In genomic region chr11:68273056-68273738, GRCh38 we compare ENCODE assay signal across 12 cellular contexts. TPM values are rescaled to one million over a fixed set of nuclear protein-coding genes. Genes with fewer than 3 reads are reported as not detected.
DNase-seq lines count a peak whose midpoint lies in the region; ATAC-seq, FAIRE-seq and TF ChIP-seq lines count a peak whose summit lies in the region.
"Had no signal": no experiment of that assay in that cellular context is flagged by ENCODE, and none has a peak within 500 bp of the region (broad histone marks: within the 10 kb centered on the region; RNA-seq: fewer than 3 reads in every experiment).

No MANE protein-coding gene starts in this region.

- peaks cover 38% of the 10 kb centered on the region for H3K4me1 Mint-ChIP-seq in activated T-cell treated with anti-CD3 and anti-CD28 coated beads, Interleukin-2, amount 50 U/mL, for 72 hours (ENCODE audit: low read depth)
- H3K4me1 Mint-ChIP-seq in stimulated activated naive B cell treated with anti-CD40 and anti-IgM and Interleukin-4, amounts not matched to agents 10 μg/mL and 1 μg/mL and 100 μg/mL, for 72 hours, result peaks cover 34 to 55% of the 10 kb centered on the region in 2 donors

- peak overlapping the region; percentile 97 to 98 for H3K4me3 Mint-ChIP-seq in activated T-cell treated with anti-CD3 and anti-CD28 coated beads, Interleukin-2, amount 50 U/mL, for 72 hours
- H3K4me3 Mint-ChIP-seq in stimulated activated naive B cell treated with anti-CD40 and anti-IgM and Interleukin-4, amounts not matched to agents 10 μg/mL and 1 μg/mL and 100 μg/mL, for 72 hours, result peak overlapping the region; percentile 99 to 100

- H3K36me3 ChIP-seq in PC-9 (ENCODE audit: low read depth) (no peaks in the 10 kb centered on the region), gastroesophageal sphincter (no peaks in the 10 kb centered on the region)

- CTCF ChIA-PET in PC-9 (lab: Charles Lee), result interaction anchor here (0.6 kb wide), 1 partner anchor 67 kb away, joined by 3 read pairs; no protein-coding TSS in a partner anchor

- peaks cover 32% of the 10 kb centered on the region for H3K79me2 ChIP-seq in PC-9 (ENCODE audit: low read depth)

- no peak for TF ChIP-seq EP300 in gastroesophageal sphincter (IDR thresholded peaks at IDR 0.05)

- peaks cover 13% of the 10 kb centered on the region for H3K4me1 ChIP-seq in PC-9 (replicated peaks; ENCODE audit: insufficient read depth)
- peaks cover 0 to 42% (median 21%) of the 10 kb centered on the region in 3 donors for H3K4me1 ChIP-seq in gastroesophageal sphincter

- H3K27me3 Mint-ChIP-seq in activated T-cell treated with anti-CD3 and anti-CD28 coated beads, Interleukin-2, amount 50 U/mL, for 72 hours (ENCODE audit: low read depth), result no peaks in the 10 kb centered on the region
- H3K27me3 Mint-ChIP-seq in stimulated activated naive B cell treated with anti-CD40 and anti-IgM and Interleukin-4, amounts not matched to agents 10 μg/mL and 1 μg/mL and 100 μg/mL, for 72 hours, result no peaks in the 10 kb centered on the region

- H3K27me3 ChIP-seq in PC-9 (ENCODE audit: insufficient read depth, low read depth) (no peaks in the 10 kb centered on the region), gastroesophageal sphincter (no peaks in the 10 kb centered on the region)
- H3K27me3 ChIP-seq: SJSA1 had no signal

- H4K20me1 ChIP-seq in PC-9 (ENCODE audit: insufficient read depth), result peaks cover 6% of the 10 kb centered on the region; the same call in 1 of the 2 replicates

- 89 to 95% methylated on average over 7 to 8 of the region's 20 CpGs for WGBS in gastroesophageal sphincter (ENCODE audit: low coverage in 1 of 2), 2 donors

- no peak overlapping the region for H3K27ac Mint-ChIP-seq in activated T-cell treated with anti-CD3 and anti-CD28 coated beads, Interleukin-2, amount 50 U/mL, for 72 hours
- H3K27ac Mint-ChIP-seq in stimulated activated naive B cell treated with anti-CD40 and anti-IgM and Interleukin-4, amounts not matched to agents 10 μg/mL and 1 μg/mL and 100 μg/mL, for 72 hours, result peak overlapping the region; percentile 98

- POLR2A ChIA-PET in PC-9 (lab: Charles Lee; ENCODE audit: unreplicated experiment), result interaction anchor here (0.6 to 1.2 kb wide), 3 partner anchors 15 to 919 kb away, joined by 4 to 7 read pairs (median 5); no protein-coding TSS in a partner anchor

- peaks cover 0 to 2% of the 10 kb centered on the region in 2 donors for H3K36me3 Mint-ChIP-seq in activated T-cell treated with anti-CD3 and anti-CD28 coated beads, Interleukin-2, amount 50 U/mL, for 72 hours (ENCODE audit: insufficient read depth in 2 of 2)
- peaks cover 7 to 19% of the 10 kb centered on the region in 2 donors for H3K36me3 Mint-ChIP-seq in stimulated activated naive B cell treated with anti-CD40 and anti-IgM and Interleukin-4, amounts not matched to agents 10 μg/mL and 1 μg/mL and 100 μg/mL, for 72 hours

- ATAC-seq in activated T-cell treated with anti-CD3 and anti-CD28 coated beads, Interleukin-2, amount 50 U/mL, for 72 hours (replicated peaks in 1 of 2), result no peak
- ATAC-seq in gastroesophageal sphincter, result no peak
- no peak for ATAC-seq in stimulated activated naive B cell treated with anti-CD40 and anti-IgM and Interleukin-4, amounts not matched to agents 10 μg/mL and 1 μg/mL and 100 μg/mL, for 72 hours (replicated peaks)
- no peak for ATAC-seq in GM18868 (IDR thresholded peaks at IDR 0.05; ENCODE audit: unreplicated experiment)

- H3K27ac ChIP-seq in PC-9, result peak overlapping the region; percentile 63; the same call in 1 of the 2 replicates
- peak overlapping the region in 3 of 4 donors; percentile 92 to 96 (median 96) for H3K27ac ChIP-seq in gastroesophageal sphincter

- no peak for TF ChIP-seq POLR2A in gastroesophageal sphincter (IDR thresholded peaks at IDR 0.05)

- peaks cover 4% of the 10 kb centered on the region; the same call in 1 of the 2 replicates for H3F3A ChIP-seq in PC-9 (ENCODE audit: insufficient read depth, low read depth)

- H2AFZ ChIP-seq in PC-9, result no peak overlapping the region

- no peak for TF ChIP-seq CTCF in PC-9 (conservative IDR thresholded peaks at IDR 0.05)
- TF ChIP-seq CTCF in gastroesophageal sphincter (IDR thresholded peaks at IDR 0.05), result no peak
- TF ChIP-seq CTCF in D721Med (IDR thresholded peaks at IDR 0.05; ENCODE audit: insufficient read depth, missing control alignments), result no peak

- intact Hi-C loops in PC-9 (cut with micrococcal nuclease; ENCODE audit: unreplicated experiment), result loop anchor here (5.0 kb wide), 1 partner anchor 69 kb away; no protein-coding TSS in a partner anchor

- H3K4me3 ChIP-seq in PC-9 (peak overlapping the region; percentile 77; the same call in 1 of the 2 replicates), gastroesophageal sphincter (no peak overlapping the region)

- no peak for FAIRE-seq in D721Med (lab: Jason Lieb, UNC)
- FAIRE-seq: GM18507 had no signal

- peak overlapping the region; percentile 83 for H3K4me2 ChIP-seq in PC-9

- no TSS peak for BruUV-seq in PC-9 (replicated peaks; lab: Mats Ljungman, UMichigan)

- no peaks in the 10 kb centered on the region for H3K9me3 Mint-ChIP-seq in activated T-cell treated with anti-CD3 and anti-CD28 coated beads, Interleukin-2, amount 50 U/mL, for 72 hours
- peaks cover 0 to 3% of the 10 kb centered on the region in 2 donors for H3K9me3 Mint-ChIP-seq in stimulated activated naive B cell treated with anti-CD40 and anti-IgM and Interleukin-4, amounts not matched to agents 10 μg/mL and 1 μg/mL and 100 μg/mL, for 72 hours

- no peaks in the 10 kb centered on the region for H3K9me2 ChIP-seq in PC-9 (ENCODE audit: insufficient read depth)

- no peak for DNase-seq in activated T-cell treated with anti-CD3 and anti-CD28 coated beads, Interleukin-2, amount 50 U/mL, for 72 hours
- no peak for DNase-seq in activated T-cell treated with anti-CD3 and anti-CD28 coated beads, Interleukin-2, amount 50 U/mL, for 1 hour
- DNase-seq in PC-9 (no peak), GM19240 (ENCODE audit: insufficient read length, low spot score) (no peak), D721Med (ENCODE audit: insufficient read length, low spot score) (no peak)
- DNase-seq in stimulated activated naive B cell treated with anti-CD40 and anti-IgM and Interleukin-4, amounts not matched to agents 10 μg/mL and 1 μg/mL and 100 μg/mL, for 72 hours, result no peak
- DNase-seq: activated gamma-delta T cell treated with Interleukin-2 at 50 U/mL for 16 hours, NCI-H1092 treated with DMSO at 0.1 percent for 48 hours had no signal

- no peaks in the 10 kb centered on the region for H3K9me3 ChIP-seq in PC-9 (ENCODE audit: insufficient read depth, low read depth)
- H3K9me3 ChIP-seq in gastroesophageal sphincter, result no peaks in the 10 kb centered on the region

RNA-seq across cellular contexts. Expression of gene C11orf24, which starts 1.4 kb away (rescaled TPM):
- total RNA-seq in activated T-cell treated with anti-CD3 and anti-CD28 coated beads, Interleukin-2, amount 50 U/mL, for 72 hours, result 10 to 100 TPM; 24.7 to 28.4 TPM
- total RNA-seq in PC-9 (2021) (27.2 and 37.7 TPM in 2 replicates), gastroesophageal sphincter (10 to 100 TPM; 15.1 to 48.7 (median 26.0) TPM)

RNA-seq across cellular contexts. Expression of gene LRP5, which starts 39.2 kb away (rescaled TPM):
- 1 to 10 TPM; 6.8 to 9.3 TPM for total RNA-seq in activated T-cell treated with anti-CD3 and anti-CD28 coated beads, Interleukin-2, amount 50 U/mL, for 72 hours
- 112 and 129 TPM in 2 replicates for total RNA-seq in PC-9 (2021)
- 10 to 100 TPM; 32.6 to 68.9 (median 42.5) TPM for total RNA-seq in gastroesophageal sphincter
